In genomic region chr7:130893441-130893894, GRCh38 we compare ENCODE assay signal across 1 cellular context.
TF ChIP-seq lines count a peak whose summit lies in the region.

No MANE protein-coding gene starts in this region.

TF ChIP-seq in WTC11, 78 proteins besides CTCF, POLR2A, EP300 and RAD21 (continued from another document):
- TF ChIP-seq, protein P1, sequence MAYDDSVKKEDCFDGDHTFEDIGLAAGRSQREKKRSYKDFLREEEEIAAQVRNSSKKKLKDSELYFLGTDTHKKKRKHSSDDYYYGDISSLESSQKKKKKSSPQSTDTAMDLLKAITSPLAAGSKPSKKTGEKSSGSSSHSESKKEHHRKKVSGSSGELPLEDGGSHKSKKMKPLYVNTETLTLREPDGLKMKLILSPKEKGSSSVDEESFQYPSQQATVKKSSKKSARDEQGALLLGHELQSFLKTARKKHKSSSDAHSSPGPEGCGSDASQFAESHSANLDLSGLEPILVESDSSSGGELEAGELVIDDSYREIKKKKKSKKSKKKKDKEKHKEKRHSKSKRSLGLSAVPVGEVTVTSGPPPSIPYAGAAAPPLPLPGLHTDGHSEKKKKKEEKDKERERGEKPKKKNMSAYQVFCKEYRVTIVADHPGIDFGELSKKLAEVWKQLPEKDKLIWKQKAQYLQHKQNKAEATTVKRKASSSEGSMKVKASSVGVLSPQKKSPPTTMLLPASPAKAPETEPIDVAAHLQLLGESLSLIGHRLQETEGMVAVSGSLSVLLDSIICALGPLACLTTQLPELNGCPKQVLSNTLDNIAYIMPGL (CRISPR knock-in tag; IDR thresholded peaks at IDR 0.05): no peak
- no peak for TF ChIP-seq USF1 (CRISPR knock-in tag; IDR thresholded peaks at IDR 0.05)
- no peak for TF ChIP-seq ATF6 (CRISPR knock-in tag; IDR thresholded peaks at IDR 0.05)
- TF ChIP-seq, protein P2, sequence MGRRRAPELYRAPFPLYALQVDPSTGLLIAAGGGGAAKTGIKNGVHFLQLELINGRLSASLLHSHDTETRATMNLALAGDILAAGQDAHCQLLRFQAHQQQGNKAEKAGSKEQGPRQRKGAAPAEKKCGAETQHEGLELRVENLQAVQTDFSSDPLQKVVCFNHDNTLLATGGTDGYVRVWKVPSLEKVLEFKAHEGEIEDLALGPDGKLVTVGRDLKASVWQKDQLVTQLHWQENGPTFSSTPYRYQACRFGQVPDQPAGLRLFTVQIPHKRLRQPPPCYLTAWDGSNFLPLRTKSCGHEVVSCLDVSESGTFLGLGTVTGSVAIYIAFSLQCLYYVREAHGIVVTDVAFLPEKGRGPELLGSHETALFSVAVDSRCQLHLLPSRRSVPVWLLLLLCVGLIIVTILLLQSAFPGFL (CRISPR knock-in tag; IDR thresholded peaks at IDR 0.05; ENCODE audit: borderline replicate concordance): no peak
